In genomic region chr1:155125946-155126493, GRCh38 we compare ENCODE assay signal across 1 cellular context.
TF ChIP-seq lines count a peak whose summit lies in the region.

No MANE protein-coding gene starts in this region.

TF ChIP-seq in WTC11, 78 proteins besides CTCF, POLR2A, EP300 and RAD21 (continued from another document and continues in another):
- TF ChIP-seq PRDM15 (CRISPR knock-in tag; IDR thresholded peaks at IDR 0.05) = peak; percentile 90
- peak; percentile 73; the same call in 1 of the 2 replicates for TF ChIP-seq USF1 (CRISPR knock-in tag; IDR thresholded peaks at IDR 0.05)
- TF ChIP-seq ZNF425 (CRISPR knock-in tag; conservative IDR thresholded peaks at IDR 0.05) = no peak
- TF ChIP-seq AFF4 (CRISPR knock-in tag; IDR thresholded peaks at IDR 0.05; ENCODE audit: borderline replicate concordance) = 0 out of 2 replicates have a peak, but pooled peaks have one; percentile 30
- TF ChIP-seq CREB1 (CRISPR knock-in tag; IDR thresholded peaks at IDR 0.05) = no peak
- peak; percentile 92 for TF ChIP-seq MAX (CRISPR knock-in tag; IDR thresholded peaks at IDR 0.05)
- no peak; the same call in 1 of the 2 replicates for TF ChIP-seq STAT6 (CRISPR knock-in tag; conservative IDR thresholded peaks at IDR 0.05; ENCODE audit: low read depth)
- no peak for TF ChIP-seq ATF1 (CRISPR knock-in tag; IDR thresholded peaks at IDR 0.05)
- TF ChIP-seq E2F4 (CRISPR knock-in tag; IDR thresholded peaks at IDR 0.05; ENCODE audit: borderline replicate concordance, low read depth) = no peak
- no peak for TF ChIP-seq ATF2 (CRISPR knock-in tag; IDR thresholded peaks at IDR 0.05; ENCODE audit: borderline replicate concordance, low read depth)
- 0 out of 2 replicates have a peak, but pooled peaks have one; percentile 54 for TF ChIP-seq ARID4B (CRISPR knock-in tag; IDR thresholded peaks at IDR 0.05; ENCODE audit: borderline replicate concordance)
- 0 out of 2 replicates have a peak, but pooled peaks have one; percentile 33 for TF ChIP-seq FOXJ3 (CRISPR knock-in tag; IDR thresholded peaks at IDR 0.05; ENCODE audit: borderline replicate concordance)
- TF ChIP-seq JAZF1 (CRISPR knock-in tag; IDR thresholded peaks at IDR 0.05) = no peak
- no peak for TF ChIP-seq OVOL2 (CRISPR knock-in tag; IDR thresholded peaks at IDR 0.05; ENCODE audit: borderline replicate concordance)
- no peak for TF ChIP-seq GTF2I (CRISPR knock-in tag; conservative IDR thresholded peaks at IDR 0.05)
- TF ChIP-seq NR3C1 (CRISPR knock-in tag; conservative IDR thresholded peaks at IDR 0.05; ENCODE audit: low read depth) = 0 out of 2 replicates have a peak, but pooled peaks have one; percentile 81
- no peak for TF ChIP-seq NFYB (CRISPR knock-in tag; conservative IDR thresholded peaks at IDR 0.05; ENCODE audit: low read depth)
- peak; percentile 84; the same call in 1 of the 2 replicates for TF ChIP-seq ELF4 (CRISPR knock-in tag; IDR thresholded peaks at IDR 0.05; ENCODE audit: low read depth)
- no peak for TF ChIP-seq TCF7 (CRISPR knock-in tag; IDR thresholded peaks at IDR 0.05; ENCODE audit: low read depth)
- TF ChIP-seq CDX4 (CRISPR knock-in tag; IDR thresholded peaks at IDR 0.05; ENCODE audit: borderline replicate concordance) = no peak
- no peak for TF ChIP-seq AR (CRISPR knock-in tag; IDR thresholded peaks at IDR 0.05)
- TF ChIP-seq PRRX2 (CRISPR knock-in tag; IDR thresholded peaks at IDR 0.05) = no peak
- TF ChIP-seq IRF2 (CRISPR knock-in tag; IDR thresholded peaks at IDR 0.05; ENCODE audit: borderline replicate concordance, low read depth) = no peak
